ENCODE assay signal across 8 cellular contexts in the genomic region with DNA sequence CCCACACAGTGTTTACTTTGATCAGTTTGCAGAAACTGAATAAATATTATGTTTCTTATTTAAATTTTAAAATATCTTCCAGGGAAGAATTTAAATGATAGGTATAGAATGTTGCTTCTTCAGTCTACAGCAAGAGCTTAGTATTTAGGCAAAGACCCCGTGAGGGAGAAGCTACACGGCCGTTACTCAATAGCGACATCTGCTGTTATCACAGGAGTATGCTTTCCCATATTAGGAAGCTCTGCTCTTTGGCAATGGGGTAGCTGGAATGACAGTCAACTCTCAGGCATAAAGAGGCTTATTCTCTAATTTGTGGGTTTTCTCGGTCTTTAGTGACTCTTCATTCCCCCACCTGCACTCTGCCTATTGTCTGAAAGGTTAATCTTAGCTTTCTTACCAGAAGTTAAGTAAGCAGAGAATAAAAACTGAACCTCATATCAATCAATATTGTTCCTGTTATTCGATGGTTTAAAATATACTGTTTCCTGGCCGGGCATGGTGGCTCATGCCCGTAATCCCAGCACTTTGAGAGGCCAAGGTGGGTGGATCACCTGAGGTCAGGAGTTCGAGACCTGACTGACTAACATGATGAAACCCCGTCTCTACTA. TPM values are rescaled to one million over a fixed set of nuclear protein-coding genes. Genes with fewer than 3 reads are reported as not detected.
DNase-seq lines count a peak whose midpoint lies in the region; ATAC-seq and TF ChIP-seq lines count a peak whose summit lies in the region.

No MANE protein-coding gene starts in this region.

- ATAC-seq in GM18858 (IDR thresholded peaks at IDR 0.05; ENCODE audit: unreplicated experiment) = peak; percentile 62
- ATAC-seq in activated naive CD4-positive, alpha-beta T cell treated with anti-CD3 and anti-CD28 coated beads, Interleukin-2, amount 50 U/mL, for 72 hours = peak; percentile 59 to 71
- ATAC-seq in GM21526 (IDR thresholded peaks at IDR 0.05; ENCODE audit: low FRiP score, unreplicated experiment) = no peak

- H3K27ac Mint-ChIP-seq in activated naive CD4-positive, alpha-beta T cell treated with anti-CD3 and anti-CD28 coated beads, Interleukin-2, amount 50 U/mL, for 72 hours = no peak overlapping the region

- intact Hi-C loops in head of caudate nucleus (cut with DNase I) (no loop called here), posterior cingulate gyrus (cut with DNase I) (loop anchor here (5.0 kb wide), 1 partner anchor 579 kb away; a partner anchor contains a TSS)

- POLR2A ChIA-PET in BJ (lab: Charles Lee) = no interaction called here

- no peaks in the 10 kb centered on the region for H3K36me3 Mint-ChIP-seq in activated naive CD4-positive, alpha-beta T cell treated with anti-CD3 and anti-CD28 coated beads, Interleukin-2, amount 50 U/mL, for 72 hours

- H3K4me3 ChIP-seq in BJ (ENCODE audit: low read depth, low read length) = no peak overlapping the region

- CTCF ChIA-PET in BJ (lab: Yijun Ruan, JAX) = interaction anchor here (0.6 to 6.6 kb wide), 21 partner anchors 11 to 566 kb away, joined by 3 to 91 read pairs (median 4); no protein-coding TSS in a partner anchor

- TF ChIP-seq CTCF in BJ (IDR thresholded peaks at IDR 0.05; ENCODE audit: insufficient read depth, low read depth, low read length) = peak; percentile 94

- peaks cover 1% of the 10 kb centered on the region; the same call in 1 of the 2 replicates for H3K27me3 ChIP-seq in BJ (ENCODE audit: control insufficient read depth, insufficient read depth, low read length)

- H3K9me3 Mint-ChIP-seq in activated naive CD4-positive, alpha-beta T cell treated with anti-CD3 and anti-CD28 coated beads, Interleukin-2, amount 50 U/mL, for 72 hours = no peaks in the 10 kb centered on the region

- DNase-seq in BJ (ENCODE audit: low read depth) (no peak), HT1080 (ENCODE audit: low read depth) (peak; percentile 54), NOMO-1 (lab: John Stamatoyannopoulos, UW; ENCODE audit: unreplicated experiment in 2 of 2) (peak; percentile 51 to 59), head of caudate nucleus (peak in 36 of 42 donors; percentile 8 to 84 (median 61)), posterior cingulate gyrus (peak in 6 of 10 donors; percentile 7 to 87 (median 42))
- DNase-seq in activated naive CD4-positive, alpha-beta T cell treated with anti-CD3 and anti-CD28 coated beads, Interleukin-2, amount 50 U/mL, for 72 hours (ENCODE audit: low spot score in 2 of 2) = peak in 1 of 2 donors; percentile 26

- H3K36me3 ChIP-seq in BJ (ENCODE audit: control insufficient read depth, insufficient read depth, low read length) = no peaks in the 10 kb centered on the region

RNA-seq across cellular contexts. Expression of a gene that starts 13.2 kb away (rescaled TPM):
- 43.9 and 69.0 TPM in 2 replicates for polyA plus RNA-seq in BJ (2011; rRNA removed)
- 30.1 and 32.9 TPM in 2 replicates for polyA minus RNA-seq in BJ (2011; rRNA and poly(A)+ RNA removed)
- 17.8 and 18.4 TPM in 2 replicates for total RNA-seq in HT1080 (2014; rRNA removed; shearing (Covaris generic))
- polyA plus RNA-seq in HT1080 (2015; cell fraction: cytosol; rRNA removed) = 17.8 and 19.4 TPM in 2 replicates
- polyA plus RNA-seq in HT1080 (2015; cell fraction: nucleus; rRNA removed) = 7.7 and 8.4 TPM in 2 replicates
- 1 to 10 TPM in 1 of 2 donors, under 1 TPM in 1; 0.52 to 2.8 TPM for total RNA-seq in activated naive CD4-positive, alpha-beta T cell treated with anti-CD3 and anti-CD28 coated beads, Interleukin-2, amount 50 U/mL, for 72 hours

RNA-seq across cellular contexts. Expression of a gene that starts 39.3 kb away (rescaled TPM):
- polyA plus RNA-seq in BJ (2011; rRNA removed) = 14.4 and 26.7 TPM in 2 replicates
- polyA minus RNA-seq in BJ (2011; rRNA and poly(A)+ RNA removed) = 11.2 and 12.2 TPM in 2 replicates
- total RNA-seq in HT1080 (2014; rRNA removed; shearing (Covaris generic)) = 6.9 and 7.7 TPM in 2 replicates
- polyA plus RNA-seq in HT1080 (2015; cell fraction: cytosol; rRNA removed) = 13.0 and 17.4 TPM in 2 replicates
- 19.4 and 22.3 TPM in 2 replicates for polyA plus RNA-seq in HT1080 (2015; cell fraction: nucleus; rRNA removed)
- 10 to 100 TPM; 42.0 to 47.0 TPM for total RNA-seq in activated naive CD4-positive, alpha-beta T cell treated with anti-CD3 and anti-CD28 coated beads, Interleukin-2, amount 50 U/mL, for 72 hours
